Comparison of ENCODE assay signal across 1 cellular context in the genomic region with DNA sequence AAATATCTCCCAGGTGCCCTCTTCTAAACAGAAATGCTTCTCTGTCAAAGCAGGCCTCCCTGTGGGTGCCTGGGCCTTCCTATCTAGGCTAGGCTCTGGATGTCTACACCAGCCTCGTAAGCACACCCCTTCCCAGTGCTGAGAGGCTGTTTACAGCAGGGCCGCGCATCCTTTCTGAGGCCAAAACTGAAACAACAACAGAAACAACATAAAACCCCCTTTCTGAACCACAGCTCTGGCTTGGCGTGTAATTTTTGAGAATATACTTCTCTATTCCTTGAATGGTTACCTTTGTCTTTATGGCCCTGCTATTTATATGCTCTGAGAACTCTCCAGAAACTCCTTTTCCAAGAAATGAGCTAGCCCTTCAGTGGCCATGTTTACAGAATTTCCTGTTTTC.
A peak's percentile ranks its signal among the peaks of the same experiment; 100 is the strongest.
TF ChIP-seq lines count a peak whose summit lies in the region.

No MANE protein-coding gene starts in this region.

TF ChIP-seq in GM12878, 131 proteins besides CTCF, POLR2A, EP300 and RAD21 (continued from another document):
- TF ChIP-seq, protein P1, sequence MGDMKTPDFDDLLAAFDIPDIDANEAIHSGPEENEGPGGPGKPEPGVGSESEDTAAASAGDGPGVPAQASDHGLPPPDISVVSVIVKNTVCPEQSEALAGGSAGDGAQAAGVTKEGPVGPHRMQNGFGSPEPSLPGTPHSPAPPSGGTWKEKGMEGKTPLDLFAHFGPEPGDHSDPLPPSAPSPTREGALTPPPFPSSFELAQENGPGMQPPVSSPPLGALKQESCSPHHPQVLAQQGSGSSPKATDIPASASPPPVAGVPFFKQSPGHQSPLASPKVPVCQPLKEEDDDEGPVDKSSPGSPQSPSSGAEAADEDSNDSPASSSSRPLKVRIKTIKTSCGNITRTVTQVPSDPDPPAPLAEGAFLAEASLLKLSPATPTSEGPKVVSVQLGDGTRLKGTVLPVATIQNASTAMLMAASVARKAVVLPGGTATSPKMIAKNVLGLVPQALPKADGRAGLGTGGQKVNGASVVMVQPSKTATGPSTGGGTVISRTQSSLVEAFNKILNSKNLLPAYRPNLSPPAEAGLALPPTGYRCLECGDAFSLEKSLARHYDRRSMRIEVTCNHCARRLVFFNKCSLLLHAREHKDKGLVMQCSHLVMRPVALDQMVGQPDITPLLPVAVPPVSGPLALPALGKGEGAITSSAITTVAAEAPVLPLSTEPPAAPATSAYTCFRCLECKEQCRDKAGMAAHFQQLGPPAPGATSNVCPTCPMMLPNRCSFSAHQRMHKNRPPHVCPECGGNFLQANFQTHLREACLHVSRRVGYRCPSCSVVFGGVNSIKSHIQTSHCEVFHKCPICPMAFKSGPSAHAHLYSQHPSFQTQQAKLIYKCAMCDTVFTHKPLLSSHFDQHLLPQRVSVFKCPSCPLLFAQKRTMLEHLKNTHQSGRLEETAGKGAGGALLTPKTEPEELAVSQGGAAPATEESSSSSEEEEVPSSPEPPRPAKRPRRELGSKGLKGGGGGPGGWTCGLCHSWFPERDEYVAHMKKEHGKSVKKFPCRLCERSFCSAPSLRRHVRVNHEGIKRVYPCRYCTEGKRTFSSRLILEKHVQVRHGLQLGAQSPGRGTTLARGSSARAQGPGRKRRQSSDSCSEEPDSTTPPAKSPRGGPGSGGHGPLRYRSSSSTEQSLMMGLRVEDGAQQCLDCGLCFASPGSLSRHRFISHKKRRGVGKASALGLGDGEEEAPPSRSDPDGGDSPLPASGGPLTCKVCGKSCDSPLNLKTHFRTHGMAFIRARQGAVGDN (IDR thresholded peaks at IDR 0.05), result peak; percentile 54; the same call in 1 of the 2 replicates
- TF ChIP-seq BCL11A (IDR thresholded peaks at IDR 0.05; ENCODE audit: low read depth, low read length) (0 out of 2 replicates have a peak, but pooled peaks have one; percentile 43), MEF2A (IDR thresholded peaks at IDR 0.05; ENCODE audit: insufficient read depth, low read depth, low read length) (peak; percentile 55; the same call in 1 of the 2 replicates)
TF ChIP-seq in GM12878: peak in this region for 10.
